Comparison of ENCODE assay signal across 7 cellular contexts in genomic region chr18:54434453-54434852, GRCh38.
"Had no signal": no experiment of that assay in that cellular context is flagged by ENCODE, and none has a peak within 500 bp of the region (broad histone marks: within the 10 kb centered on the region; RNA-seq: fewer than 3 reads in every experiment).

No MANE protein-coding gene starts in this region.

- H2AFZ ChIP-seq: GM23248 had no signal

- H3K4me3 ChIP-seq: GM23248, HAP-1, K562 had no signal

- ATAC-seq: HCT116, K562 had no signal

- H3K27ac ChIP-seq: GM23248 had no signal

- H3K4me1 ChIP-seq: HAP-1 had no signal

- DNase-seq: GM23248, GOT3, H7, IMR-90 had no signal

- H3K9ac ChIP-seq: GM23248 had no signal

- H3K9me3 ChIP-seq: HAP-1 had no signal

- H3K36me3 ChIP-seq: HAP-1 had no signal
